22 cellular contexts compared by ENCODE assay signal in the genomic region with DNA sequence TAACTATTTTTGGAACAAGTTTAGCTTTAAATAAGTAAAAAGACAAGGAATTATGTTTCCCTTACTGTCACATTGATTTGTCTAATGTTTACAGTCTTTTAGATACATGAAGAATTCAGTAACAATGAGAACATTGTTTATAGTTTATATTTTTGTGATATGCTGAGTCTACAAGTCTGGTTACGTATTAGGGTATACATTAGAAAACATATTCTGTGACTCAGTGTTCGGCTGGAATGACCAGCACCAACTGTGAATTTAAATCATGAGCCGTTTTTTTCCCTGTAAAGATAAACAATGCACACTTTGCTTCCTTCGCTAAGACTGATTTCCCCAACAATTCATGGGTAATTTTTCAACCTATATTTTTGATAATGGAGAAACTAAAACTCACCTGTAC.
"Had no signal": no experiment of that assay in that cellular context is flagged by ENCODE, and none has a peak within 500 bp of the region (broad histone marks: within the 10 kb centered on the region; RNA-seq: fewer than 3 reads in every experiment).

No MANE protein-coding gene starts in this region.

- H3K79me2 ChIP-seq: parathyroid adenoma had no signal

- ATAC-seq: left ventricle myocardium superior; lower lobe of right lung; natural killer cell; right lobe of liver; stimulated activated effector memory CD8-positive, alpha-beta T cell treated with anti-CD3 and anti-CD28 coated beads, Interleukin-12 subunit alpha, Interleukin-12 subunit beta, amount 100 ng/mL, for 72 hours had no signal

- H3K4me1 ChIP-seq: lower lobe of right lung, parathyroid adenoma, right lobe of liver, upper lobe of left lung had no signal

- H3K4me3 ChIP-seq: coronary artery, esophagus muscularis mucosa, lower lobe of right lung, right lobe of liver, stomach, thoracic aorta, tibial nerve, upper lobe of left lung had no signal

- H3K9ac ChIP-seq: parathyroid adenoma had no signal

- H3K27ac ChIP-seq: coronary artery, esophagus muscularis mucosa, lower lobe of right lung, parathyroid adenoma, right lobe of liver, stomach, thoracic aorta, upper lobe of left lung had no signal

- DNase-seq: dermis blood vessel endothelial cell; effector memory CD4-positive, alpha-beta T cell; foreskin melanocyte; hypothalamus; immature natural killer cell; left ventricle myocardium superior; lower lobe of right lung; natural killer cell; occipital lobe; right lobe of liver; small intestine; stimulated activated CD4-positive, alpha-beta T cell treated with anti-CD3 and anti-CD28 coated beads, Interleukin-1b, Interleukin-23, amount 100 ng/mL, for 48 hours; stimulated activated CD4-positive, alpha-beta T cell treated with anti-CD3 and anti-CD28 coated beads, Interleukin-4, amount 100 ng/mL, for 1 hour; stimulated activated naive CD4-positive, alpha-beta T cell treated with Interleukin-2 at 50 U/mL for 16 hours; stomach; upper lobe of left lung had no signal

- H3K9me3 ChIP-seq: esophagus muscularis mucosa, lower lobe of right lung, right lobe of liver, stomach, thoracic aorta, tibial nerve, upper lobe of left lung had no signal

- H3K27me3 ChIP-seq: esophagus muscularis mucosa, right lobe of liver, stomach, tibial nerve, upper lobe of left lung had no signal

- H2AFZ ChIP-seq: parathyroid adenoma had no signal

- H3K36me3 ChIP-seq: right lobe of liver had no signal
